Comparison of ENCODE assay signal across 24 cellular contexts in the genomic region with DNA sequence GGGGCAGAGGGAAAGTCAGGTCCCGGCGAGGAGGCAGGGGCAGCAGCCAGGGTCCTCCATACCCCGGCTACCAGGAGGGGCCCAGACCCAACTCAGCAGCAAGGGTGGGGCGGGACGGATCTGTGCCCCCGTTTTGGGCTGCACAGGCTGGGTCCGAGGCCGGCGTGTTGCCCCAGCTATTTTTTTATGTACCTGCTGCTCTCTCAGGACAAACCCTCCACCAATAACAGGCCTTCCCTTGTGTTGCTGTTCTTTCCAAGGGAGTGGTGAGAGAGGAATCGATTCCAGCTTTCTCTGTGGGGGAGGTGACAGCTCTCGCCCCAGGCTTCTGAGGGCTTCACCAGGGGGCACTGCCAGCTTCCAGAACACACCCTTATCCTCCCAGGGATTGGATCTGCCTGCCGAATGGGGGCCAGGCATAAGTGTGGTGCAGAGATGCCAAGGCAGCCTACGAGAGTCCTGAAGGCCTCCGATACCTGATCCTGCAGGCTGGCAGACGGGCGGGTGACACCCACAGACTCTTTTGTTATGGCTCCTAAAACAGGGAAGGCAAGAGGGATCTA. TPM values are rescaled to one million over a fixed set of nuclear protein-coding genes. Genes with fewer than 3 reads are reported as not detected.
DNase-seq lines count a peak whose midpoint lies in the region; ATAC-seq, FAIRE-seq and TF ChIP-seq lines count a peak whose summit lies in the region.
"Had no signal": no experiment of that assay in that cellular context is flagged by ENCODE, and none has a peak within 500 bp of the region (broad histone marks: within the 10 kb centered on the region; RNA-seq: fewer than 3 reads in every experiment).

No MANE protein-coding gene starts in this region.

- H3K9me3 ChIP-seq in breast epithelium (no peaks in the 10 kb centered on the region), small intestine (ENCODE audit: control insufficient read depth, low read depth) (no peaks in the 10 kb centered on the region)
- H3K9me3 ChIP-seq: A549, BE2C had no signal

- ATAC-seq in stimulated activated memory B cell treated with anti-CD40 and anti-IgM and Interleukin-4, amounts not matched to agents 10 μg/mL and 1 μg/mL and 100 μg/mL, for 72 hours, result no peak
- no peak for ATAC-seq in activated T-cell treated with anti-CD3 and anti-CD28 coated beads, Interleukin-2, amount 50 U/mL, for 4 hours
- ATAC-seq: A549; activated CD8-positive, alpha-beta memory T cell treated with anti-CD3 and anti-CD28 coated beads, Interleukin-2, amount 10 ng/mL, durations not matched to agents 7 days and 5 days; natural killer cell treated with Interleukin-12 subunit alpha and Interleukin-12 subunit beta and Interleukin-15 and Interleukin-18, amount 100 ng/mL, for 72 hours; stimulated activated naive CD8-positive, alpha-beta T cell treated with anti-CD3 and anti-CD28 coated beads, Interleukin-15, amount 100 ng/mL, for 72 hours had no signal

- CTCF ChIA-PET in MCF 10A (lab: Yijun Ruan, JAX), result interaction anchor here (0.6 kb wide), 1 partner anchor 38 kb away, joined by 3 read pairs; no protein-coding TSS in a partner anchor

- H3K27me3 ChIP-seq in breast epithelium (no peaks in the 10 kb centered on the region), small intestine (ENCODE audit: control insufficient read depth in 2 of 2, insufficient read depth in 2 of 2, low read length in 2 of 2) (peaks cover 0 to 2% of the 10 kb centered on the region in 2 donors)
- H3K27me3 ChIP-seq: BE2C had no signal

- TF ChIP-seq CTCF in breast epithelium (IDR thresholded peaks at IDR 0.05) (no peak), MCF 10A (IDR thresholded peaks at IDR 0.05; ENCODE audit: unreplicated experiment) (no peak), nephron (IDR thresholded peaks at IDR 0.05; ENCODE audit: unreplicated experiment in 3 of 3) (no peak), type B pancreatic cell (conservative IDR thresholded peaks at IDR 0.05) (no peak)

- H3K27ac ChIP-seq in breast epithelium, result peak overlapping the region; percentile 83
- H3K27ac ChIP-seq in caudate nucleus (ENCODE audit: low read depth, low read length), result peak overlapping the region; percentile 44
- no peak overlapping the region for H3K27ac ChIP-seq in small intestine (ENCODE audit: low read depth in 1 of 2, low read length in 1 of 2)
- H3K27ac ChIP-seq: epithelial cell of prostate, PC-9 had no signal

- H3K9me3 Mint-ChIP-seq in MCF 10A (ENCODE audit: unreplicated experiment) (no peaks in the 10 kb centered on the region), nephron (no peaks in the 10 kb centered on the region), type B pancreatic cell (no peaks in the 10 kb centered on the region)
- H3K9me3 Mint-ChIP-seq in stimulated activated memory B cell treated with anti-CD40 and anti-IgM and Interleukin-4, amounts not matched to agents 10 μg/mL and 1 μg/mL and 100 μg/mL, for 72 hours, result no peaks in the 10 kb centered on the region
- H3K9me3 Mint-ChIP-seq in activated T-cell treated with anti-CD3 and anti-CD28 coated beads, Interleukin-2, amount 50 U/mL, for 4 hours, result no peaks in the 10 kb centered on the region
- H3K9me3 Mint-ChIP-seq: natural killer cell treated with Interleukin-12 subunit alpha and Interleukin-12 subunit beta and Interleukin-15 and Interleukin-18, amount 100 ng/mL, for 72 hours; stimulated activated naive CD8-positive, alpha-beta T cell treated with anti-CD3 and anti-CD28 coated beads, Interleukin-15, amount 100 ng/mL, for 72 hours had no signal

- H3K4me3 Mint-ChIP-seq in MCF 10A (ENCODE audit: unreplicated experiment) (no peak overlapping the region), nephron (peak overlapping the region in 1 of 3 experiments; percentile 50), type B pancreatic cell (no peak overlapping the region)
- H3K4me3 Mint-ChIP-seq in stimulated activated memory B cell treated with anti-CD40 and anti-IgM and Interleukin-4, amounts not matched to agents 10 μg/mL and 1 μg/mL and 100 μg/mL, for 72 hours, result no peak overlapping the region
- H3K4me3 Mint-ChIP-seq in activated T-cell treated with anti-CD3 and anti-CD28 coated beads, Interleukin-2, amount 50 U/mL, for 4 hours, result no peak overlapping the region
- H3K4me3 Mint-ChIP-seq: activated CD8-positive, alpha-beta memory T cell treated with anti-CD3 and anti-CD28 coated beads, Interleukin-2, amount 10 ng/mL, durations not matched to agents 7 days and 5 days; natural killer cell treated with Interleukin-12 subunit alpha and Interleukin-12 subunit beta and Interleukin-15 and Interleukin-18, amount 100 ng/mL, for 72 hours; stimulated activated naive CD8-positive, alpha-beta T cell treated with anti-CD3 and anti-CD28 coated beads, Interleukin-15, amount 100 ng/mL, for 72 hours had no signal

- DNase-seq in breast epithelium (ENCODE audit: low spot score in 2 of 2) (no peak), MCF 10A (ENCODE audit: unreplicated experiment) (no peak), caudate nucleus (lab: John Stamatoyannopoulos, UW) (peak in 13 of 61 donors; percentile 9 to 69 (median 37)), type B pancreatic cell (ENCODE audit: extremely low spot score, unreplicated experiment) (no peak), small intestine (no peak)
- DNase-seq in activated T-cell treated with anti-CD3 and anti-CD28 coated beads, Interleukin-2, amount 50 U/mL, for 4 hours, result no peak
- DNase-seq: activated CD4-positive, alpha-beta T cell treated with anti-CD3 and anti-CD28 coated beads for 48 hours; activated CD8-positive, alpha-beta memory T cell treated with anti-CD3 and anti-CD28 coated beads, Interleukin-2, amount 10 ng/mL, durations not matched to agents 7 days and 5 days; BE2C; foreskin melanocyte; KBM-7; mesendoderm; NCI-H2227 treated with DMSO at 0.1 percent for 48 hours; PC-9; SIG-M5; stimulated activated CD4-positive, alpha-beta T cell treated with anti-CD3 and anti-CD28 coated beads, Interleukin-4, amount 100 ng/mL, for 1 hour; stimulated activated naive CD8-positive, alpha-beta T cell treated with anti-CD3 and anti-CD28 coated beads, Interleukin-15, amount 100 ng/mL, for 72 hours; T-helper 1 cell had no signal

- WGBS in small intestine, 3 donors, result 82 to 89% (median 82%) methylated on average over 16 of the region's 16 CpGs

- POLR2A ChIA-PET in MCF 10A (lab: Yijun Ruan, JAX), result no interaction called here

- no peak for FAIRE-seq in small intestine (lab: Jason Lieb, UNC)
- FAIRE-seq: A549, H1 had no signal

- peaks cover 3 to 17% of the 10 kb centered on the region in 2 donors for H3K4me1 ChIP-seq in breast epithelium
- no peaks in the 10 kb centered on the region for H3K4me1 ChIP-seq in small intestine (ENCODE audit: control insufficient read depth in 2 of 2, insufficient read depth in 1 of 2, low read depth in 1 of 2, low read length in 1 of 2)
- H3K4me1 ChIP-seq: BE2C had no signal

- H3K27ac Mint-ChIP-seq in MCF 10A (ENCODE audit: low read depth, unreplicated experiment) (no peak overlapping the region), nephron (peak overlapping the region in 2 of 3 experiments; percentile 54 to 90), type B pancreatic cell (peak overlapping the region; percentile 70)
- no peak overlapping the region for H3K27ac Mint-ChIP-seq in stimulated activated memory B cell treated with anti-CD40 and anti-IgM and Interleukin-4, amounts not matched to agents 10 μg/mL and 1 μg/mL and 100 μg/mL, for 72 hours
- H3K27ac Mint-ChIP-seq: activated CD8-positive, alpha-beta memory T cell treated with anti-CD3 and anti-CD28 coated beads, Interleukin-2, amount 10 ng/mL, durations not matched to agents 7 days and 5 days; natural killer cell treated with Interleukin-12 subunit alpha and Interleukin-12 subunit beta and Interleukin-15 and Interleukin-18, amount 100 ng/mL, for 72 hours; stimulated activated naive CD8-positive, alpha-beta T cell treated with anti-CD3 and anti-CD28 coated beads, Interleukin-15, amount 100 ng/mL, for 72 hours had no signal

- no peak for TF ChIP-seq POLR2A in breast epithelium (IDR thresholded peaks at IDR 0.05)

- intact Hi-C loops in breast epithelium (cut with DNase I; ENCODE audit: low total_unique reads), result no loop called here
- intact Hi-C loops in MCF 10A (cut with micrococcal nuclease), result no loop called here

- H3K36me3 ChIP-seq in breast epithelium (no peaks in the 10 kb centered on the region), small intestine (ENCODE audit: control insufficient read depth in 2 of 2, insufficient read depth in 2 of 2, low read length in 2 of 2) (no peaks in the 10 kb centered on the region)
- H3K36me3 ChIP-seq: BE2C had no signal

- H3K4me1 Mint-ChIP-seq in MCF 10A (ENCODE audit: insufficient read depth, unreplicated experiment), result peaks cover 12% of the 10 kb centered on the region
- H3K4me1 Mint-ChIP-seq in nephron, result peaks cover 15% of the 10 kb centered on the region
- peaks cover 5% of the 10 kb centered on the region for H3K4me1 Mint-ChIP-seq in type B pancreatic cell (ENCODE audit: unreplicated experiment)
- H3K4me1 Mint-ChIP-seq in stimulated activated memory B cell treated with anti-CD40 and anti-IgM and Interleukin-4, amounts not matched to agents 10 μg/mL and 1 μg/mL and 100 μg/mL, for 72 hours, result peaks cover 7% of the 10 kb centered on the region
- peaks cover 5% of the 10 kb centered on the region for H3K4me1 Mint-ChIP-seq in activated T-cell treated with anti-CD3 and anti-CD28 coated beads, Interleukin-2, amount 50 U/mL, for 4 hours (ENCODE audit: low read depth)
- H3K4me1 Mint-ChIP-seq: activated CD8-positive, alpha-beta memory T cell treated with anti-CD3 and anti-CD28 coated beads, Interleukin-2, amount 10 ng/mL, durations not matched to agents 7 days and 5 days had no signal

- H3K4me3 ChIP-seq in breast epithelium (peak overlapping the region in 1 of 3 donors; percentile 19), small intestine (ENCODE audit: low read depth in 1 of 2, low read length in 2 of 2) (no peak overlapping the region)
- H3K4me3 ChIP-seq: A549, PC-9 had no signal

- no TSS peak for BruUV-seq in MCF 10A (replicated peaks; lab: Mats Ljungman, UMichigan)

- no peaks in the 10 kb centered on the region for H3K27me3 Mint-ChIP-seq in MCF 10A (ENCODE audit: insufficient read depth, unreplicated experiment)
- no peaks in the 10 kb centered on the region for H3K27me3 Mint-ChIP-seq in nephron (ENCODE audit: low read depth)
- H3K27me3 Mint-ChIP-seq in type B pancreatic cell, result peaks cover 4% of the 10 kb centered on the region
- peaks cover 52% of the 10 kb centered on the region for H3K27me3 Mint-ChIP-seq in stimulated activated memory B cell treated with anti-CD40 and anti-IgM and Interleukin-4, amounts not matched to agents 10 μg/mL and 1 μg/mL and 100 μg/mL, for 72 hours
- H3K27me3 Mint-ChIP-seq in activated T-cell treated with anti-CD3 and anti-CD28 coated beads, Interleukin-2, amount 50 U/mL, for 4 hours (ENCODE audit: low read depth), result peaks cover 15% of the 10 kb centered on the region

- no peaks in the 10 kb centered on the region for H3K36me3 Mint-ChIP-seq in MCF 10A (ENCODE audit: insufficient read depth, unreplicated experiment)
- H3K36me3 Mint-ChIP-seq in nephron (ENCODE audit: low read depth), result no peaks in the 10 kb centered on the region
- no peaks in the 10 kb centered on the region for H3K36me3 Mint-ChIP-seq in type B pancreatic cell
- H3K36me3 Mint-ChIP-seq in stimulated activated memory B cell treated with anti-CD40 and anti-IgM and Interleukin-4, amounts not matched to agents 10 μg/mL and 1 μg/mL and 100 μg/mL, for 72 hours, result no peaks in the 10 kb centered on the region
- H3K36me3 Mint-ChIP-seq in activated T-cell treated with anti-CD3 and anti-CD28 coated beads, Interleukin-2, amount 50 U/mL, for 4 hours (ENCODE audit: insufficient read depth), result no peaks in the 10 kb centered on the region
- H3K36me3 Mint-ChIP-seq: activated CD8-positive, alpha-beta memory T cell treated with anti-CD3 and anti-CD28 coated beads, Interleukin-2, amount 10 ng/mL, durations not matched to agents 7 days and 5 days; natural killer cell treated with Interleukin-12 subunit alpha and Interleukin-12 subunit beta and Interleukin-15 and Interleukin-18, amount 100 ng/mL, for 72 hours had no signal

RNA-seq across cellular contexts. Expression of a gene that starts 22.3 kb away (rescaled TPM):
- 10 to 100 TPM in 2 of 3 donors, 1 to 10 TPM in 1; 3.8 to 19.6 (median 14.1) TPM for total RNA-seq in breast epithelium
- total RNA-seq in MCF 10A (2022), result 2.9 and 3.6 TPM in 2 replicates
- total RNA-seq in type B pancreatic cell (ENCODE audit: low replicate concordance), result 1.7 and 1.9 TPM in 2 replicates
- 1 to 10 TPM; 1.0 to 2.5 (median 2.0) TPM for total RNA-seq in activated T-cell treated with anti-CD3 and anti-CD28 coated beads, Interleukin-2, amount 50 U/mL, for 4 hours
- 1 to 10 TPM in 1 of 3 donors, not detected in 2; 1.0 TPM for polyA plus RNA-seq in small intestine
- total RNA-seq: H1; natural killer cell treated with Interleukin-12 subunit alpha and Interleukin-12 subunit beta and Interleukin-15 and Interleukin-18, amount 100 ng/mL, for 72 hours had no signal

RNA-seq across cellular contexts. Expression of a gene that starts 27.1 kb away (rescaled TPM):
- total RNA-seq in breast epithelium, result 10 to 100 TPM; 28.3 to 66.6 (median 55.7) TPM
- total RNA-seq in MCF 10A (2022), result 29.7 and 45.2 TPM in 2 replicates
- total RNA-seq in type B pancreatic cell (ENCODE audit: low replicate concordance), result 41.5 and 57.1 TPM in 2 replicates
- 10 to 100 TPM; 56.6 to 59.9 (median 58.5) TPM for total RNA-seq in activated T-cell treated with anti-CD3 and anti-CD28 coated beads, Interleukin-2, amount 50 U/mL, for 4 hours
- polyA plus RNA-seq in small intestine, result 10 to 100 TPM; 11.6 to 19.2 (median 12.5) TPM

RNA-seq across cellular contexts. Expression of a gene that starts 39.0 kb away (rescaled TPM):
- total RNA-seq in breast epithelium (10 to 100 TPM; 24.3 to 35.4 (median 32.5) TPM), MCF 10A (2022) (28.8 and 33.5 TPM in 2 replicates), type B pancreatic cell (ENCODE audit: low replicate concordance) (27.8 and 42.7 TPM in 2 replicates)
- total RNA-seq in activated T-cell treated with anti-CD3 and anti-CD28 coated beads, Interleukin-2, amount 50 U/mL, for 4 hours, result 10 to 100 TPM; 67.7 to 74.4 (median 70.7) TPM
- polyA plus RNA-seq in small intestine, result 10 to 100 TPM; 65.9 to 90.5 (median 80.1) TPM

RNA-seq across cellular contexts. Expression of a gene that starts 52.1 kb away (rescaled TPM):
- total RNA-seq in breast epithelium, result 10 to 100 TPM; 12.6 to 16.4 (median 12.7) TPM
- 0.59 and 1.0 TPM in 2 replicates for total RNA-seq in MCF 10A (2022)
- 3.4 and 21.6 TPM in 2 replicates for total RNA-seq in type B pancreatic cell (ENCODE audit: low replicate concordance)
- total RNA-seq in activated T-cell treated with anti-CD3 and anti-CD28 coated beads, Interleukin-2, amount 50 U/mL, for 4 hours, result 10 to 100 TPM; 18.9 to 60.9 (median 31.5) TPM
- polyA plus RNA-seq in small intestine, result 1 to 10 TPM in 2 of 3 donors, under 1 TPM in 1; 0.89 to 6.9 (median 6.2) TPM

Comparison
In these comparisons a context has a peak if more than half of its experiments do, and no peak if none do; other contexts are left out.
1. H3K27ac ChIP-seq: peak in breast epithelium (2 of 2) and caudate nucleus (single experiment); none in small intestine (0 of 2).
2. H3K27ac Mint-ChIP-seq: peak in nephron (2 of 3) and type B pancreatic cell (single experiment); none in MCF 10A (single experiment) and stimulated activated memory B cell treated with anti-CD40 and anti-IgM and Interleukin-4, amounts not matched to agents 10 μg/mL and 1 μg/mL and 100 μg/mL, for 72 hours (single experiment).